In the genomic region with DNA sequence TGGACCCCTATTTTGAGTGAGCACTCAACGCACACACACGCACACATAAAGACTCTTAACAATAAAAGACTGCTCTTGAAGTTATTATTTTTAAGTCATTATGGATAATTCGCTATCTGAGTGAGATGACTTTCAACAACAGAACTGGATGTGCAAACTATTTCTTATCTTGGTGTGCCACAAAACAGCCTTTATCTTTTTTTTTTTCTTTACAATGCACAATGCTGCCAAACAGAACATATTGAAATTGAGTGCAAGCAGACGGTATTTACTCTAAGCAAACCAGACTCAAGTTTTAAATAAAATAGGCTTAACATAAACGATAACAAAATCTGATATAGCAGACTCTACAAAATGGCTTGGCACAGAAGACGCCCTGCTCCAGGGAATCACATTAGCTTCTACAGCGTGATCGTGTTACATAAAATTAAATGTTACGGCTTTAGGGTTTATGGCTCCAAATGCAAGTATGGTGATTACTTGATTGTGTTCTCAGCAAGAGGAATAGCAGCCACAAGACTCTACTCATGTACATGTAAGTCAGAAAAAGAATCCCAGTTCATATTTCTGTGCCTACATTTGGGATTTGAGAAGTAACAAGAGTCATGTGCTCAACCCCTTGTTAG, we compare ENCODE assay signal across 2 cellular contexts.
TF ChIP-seq lines count a peak whose summit lies in the region.

No MANE protein-coding gene starts in this region.

TF ChIP-seq in IMR-90, 13 proteins besides CTCF, POLR2A, EP300 and RAD21:
- TF ChIP-seq MAFK (IDR thresholded peaks at IDR 0.05; ENCODE audit: low read depth, low read length) = no peak
- no peak for TF ChIP-seq FOS (IDR thresholded peaks at IDR 0.05; ENCODE audit: low read depth, low read length)

TF ChIP-seq in SK-N-SH, 30 proteins besides CTCF, POLR2A, EP300 and RAD21:
- TF ChIP-seq NFIC (IDR thresholded peaks at IDR 0.05; ENCODE audit: borderline replicate concordance) = no peak
- TF ChIP-seq GATA2 (CRISPR knock-in tag; IDR thresholded peaks at IDR 0.05) = peak; percentile 49; the same call in 1 of the 2 replicates
